ENCODE assay signal across 14 cellular contexts in the genomic region with DNA sequence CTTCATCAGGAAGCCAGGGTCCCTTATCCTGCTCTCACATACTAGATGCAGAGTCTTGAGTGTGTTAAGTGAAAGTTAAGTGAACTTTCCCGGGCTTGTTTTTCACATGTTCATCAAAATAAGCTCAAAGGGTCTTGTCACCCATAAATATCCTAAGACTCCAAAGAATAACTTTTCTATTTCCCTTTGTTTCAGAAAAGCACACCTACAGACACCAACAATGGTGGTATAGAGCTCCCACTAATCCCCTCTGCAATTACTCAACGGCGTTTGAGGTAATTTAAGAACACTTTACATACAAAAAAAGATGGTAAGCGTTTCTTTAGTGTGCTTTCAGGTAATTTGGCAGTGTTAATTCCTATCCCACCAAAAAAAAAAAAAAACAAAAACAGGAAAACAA. TPM values are rescaled to one million over a fixed set of nuclear protein-coding genes. Genes with fewer than 3 reads are reported as not detected.
DNase-seq lines count a peak whose midpoint lies in the region; ATAC-seq, FAIRE-seq and TF ChIP-seq lines count a peak whose summit lies in the region.
"Had no signal": no experiment of that assay in that cellular context is flagged by ENCODE, and none has a peak within 500 bp of the region (broad histone marks: within the 10 kb centered on the region; RNA-seq: fewer than 3 reads in every experiment).

No MANE protein-coding gene starts in this region.

- H3K9me2 ChIP-seq in PC-9 (ENCODE audit: insufficient read depth) = no peaks in the 10 kb centered on the region

- FAIRE-seq in pancreas (lab: Jason Lieb, UNC) = no peak

- H3K36me3 ChIP-seq in PC-9 (ENCODE audit: low read depth) (peaks cover 4% of the 10 kb centered on the region; the same call in 1 of the 2 replicates), pancreas (no peaks in the 10 kb centered on the region)
- H3K36me3 ChIP-seq: upper lobe of right lung had no signal

- ATAC-seq in activated T-cell treated with anti-CD3 and anti-CD28 coated beads, Interleukin-2, amount 50 U/mL, for 4 hours = no peak
- no peak for ATAC-seq in stimulated activated memory B cell treated with anti-CD40 and anti-IgM and Interleukin-4, amounts not matched to agents 10 μg/mL and 1 μg/mL and 100 μg/mL, for 72 hours
- ATAC-seq in pancreas = no peak
- ATAC-seq: left lobe of liver, upper lobe of right lung had no signal

- H3K36me3 Mint-ChIP-seq in activated T-cell treated with anti-CD3 and anti-CD28 coated beads, Interleukin-2, amount 50 U/mL, for 4 hours (ENCODE audit: insufficient read depth) = peaks cover 11% of the 10 kb centered on the region
- no peaks in the 10 kb centered on the region for H3K36me3 Mint-ChIP-seq in glutamatergic neuron (ENCODE audit: unreplicated experiment)
- H3K36me3 Mint-ChIP-seq in stimulated activated memory B cell treated with anti-CD40 and anti-IgM and Interleukin-4, amounts not matched to agents 10 μg/mL and 1 μg/mL and 100 μg/mL, for 72 hours = peaks cover 22% of the 10 kb centered on the region

- POLR2A ChIA-PET in PC-9 (lab: Charles Lee; ENCODE audit: unreplicated experiment) = no interaction called here

- 56 to 62% methylated on average over 4 of the region's 4 CpGs for WGBS in pancreas, 2 donors

- H3K27ac ChIP-seq in PC-9 (no peak overlapping the region), pancreas (no peak overlapping the region)
- H3K27ac ChIP-seq: upper lobe of right lung had no signal

- H3K27me3 Mint-ChIP-seq in activated T-cell treated with anti-CD3 and anti-CD28 coated beads, Interleukin-2, amount 50 U/mL, for 4 hours (ENCODE audit: low read depth) = no peaks in the 10 kb centered on the region
- peaks cover 2% of the 10 kb centered on the region for H3K27me3 Mint-ChIP-seq in glutamatergic neuron (ENCODE audit: unreplicated experiment)
- no peaks in the 10 kb centered on the region for H3K27me3 Mint-ChIP-seq in stimulated activated memory B cell treated with anti-CD40 and anti-IgM and Interleukin-4, amounts not matched to agents 10 μg/mL and 1 μg/mL and 100 μg/mL, for 72 hours
- H3K27me3 Mint-ChIP-seq: central memory CD8-positive, alpha-beta T cell had no signal

- peak overlapping the region; percentile 97 for H3K4me3 Mint-ChIP-seq in activated T-cell treated with anti-CD3 and anti-CD28 coated beads, Interleukin-2, amount 50 U/mL, for 4 hours
- peak overlapping the region; percentile 59 for H3K4me3 Mint-ChIP-seq in glutamatergic neuron (ENCODE audit: unreplicated experiment)
- peak overlapping the region; percentile 39 for H3K4me3 Mint-ChIP-seq in stimulated activated memory B cell treated with anti-CD40 and anti-IgM and Interleukin-4, amounts not matched to agents 10 μg/mL and 1 μg/mL and 100 μg/mL, for 72 hours

- BruUV-seq in PC-9 (replicated peaks; lab: Mats Ljungman, UMichigan) = no TSS peak

- H3K79me2 ChIP-seq in PC-9 (ENCODE audit: low read depth) = peaks cover 66% of the 10 kb centered on the region

- no peak overlapping the region for H3K27ac Mint-ChIP-seq in glutamatergic neuron (ENCODE audit: unreplicated experiment)
- H3K27ac Mint-ChIP-seq in stimulated activated memory B cell treated with anti-CD40 and anti-IgM and Interleukin-4, amounts not matched to agents 10 μg/mL and 1 μg/mL and 100 μg/mL, for 72 hours = peak overlapping the region; percentile 79

- peaks cover 45% of the 10 kb centered on the region for H3K4me1 Mint-ChIP-seq in activated T-cell treated with anti-CD3 and anti-CD28 coated beads, Interleukin-2, amount 50 U/mL, for 4 hours (ENCODE audit: low read depth)
- H3K4me1 Mint-ChIP-seq in glutamatergic neuron (ENCODE audit: low read depth, unreplicated experiment) = peaks cover 7% of the 10 kb centered on the region
- peaks cover 47% of the 10 kb centered on the region for H3K4me1 Mint-ChIP-seq in stimulated activated memory B cell treated with anti-CD40 and anti-IgM and Interleukin-4, amounts not matched to agents 10 μg/mL and 1 μg/mL and 100 μg/mL, for 72 hours

- no peaks in the 10 kb centered on the region for H3K27me3 ChIP-seq in PC-9 (ENCODE audit: insufficient read depth, low read depth)
- H3K27me3 ChIP-seq in pancreas = no peaks in the 10 kb centered on the region
- H3K27me3 ChIP-seq: upper lobe of right lung had no signal

- no peaks in the 10 kb centered on the region for H3K9me3 Mint-ChIP-seq in activated T-cell treated with anti-CD3 and anti-CD28 coated beads, Interleukin-2, amount 50 U/mL, for 4 hours
- H3K9me3 Mint-ChIP-seq in glutamatergic neuron (ENCODE audit: unreplicated experiment) = no peaks in the 10 kb centered on the region
- no peaks in the 10 kb centered on the region for H3K9me3 Mint-ChIP-seq in stimulated activated memory B cell treated with anti-CD40 and anti-IgM and Interleukin-4, amounts not matched to agents 10 μg/mL and 1 μg/mL and 100 μg/mL, for 72 hours
- H3K9me3 Mint-ChIP-seq: central memory CD8-positive, alpha-beta T cell had no signal

- no peak overlapping the region for H2AFZ ChIP-seq in PC-9

- H3K9me3 ChIP-seq in PC-9 (ENCODE audit: insufficient read depth, low read depth) (no peaks in the 10 kb centered on the region), pancreas (no peaks in the 10 kb centered on the region)
- H3K9me3 ChIP-seq: upper lobe of right lung had no signal

- in situ Hi-C loops in G401 (cut with HindIII; ENCODE audit: low sequenced_read_pairs) = no loop called here

- H3K4me2 ChIP-seq in PC-9 = peak overlapping the region; percentile 84; the same call in 1 of the 2 replicates

- 0 out of 2 replicates have a peak, but pooled peaks cover 4% of the 10 kb centered on the region for H4K20me1 ChIP-seq in PC-9 (ENCODE audit: insufficient read depth)

- CTCF ChIA-PET in PC-9 (lab: Charles Lee) = no interaction called here

- H3K4me3 ChIP-seq in PC-9 (no peak overlapping the region), pancreas (no peak overlapping the region), foreskin fibroblast (ENCODE audit: low read depth in 1 of 2, low read length in 2 of 2) (no peak overlapping the region)
- H3K4me3 ChIP-seq: upper lobe of right lung had no signal

- TF ChIP-seq CTCF in PC-9 (conservative IDR thresholded peaks at IDR 0.05) (no peak), glutamatergic neuron (IDR thresholded peaks at IDR 0.05; ENCODE audit: partially characterized antibody, unreplicated experiment) (no peak), pancreas (IDR thresholded peaks at IDR 0.05) (no peak), foreskin fibroblast (IDR thresholded peaks at IDR 0.05; ENCODE audit: low read depth, low read length) (no peak)

- peaks cover 7% of the 10 kb centered on the region; the same call in 1 of the 2 replicates for H3F3A ChIP-seq in PC-9 (ENCODE audit: insufficient read depth, low read depth)

- intact Hi-C loops in PC-9 (cut with micrococcal nuclease; ENCODE audit: unreplicated experiment) = no loop called here
- intact Hi-C loops in pancreas (cut with DNase I) = no loop called here

- no peak for DNase-seq in activated T-cell treated with anti-CD3 and anti-CD28 coated beads, Interleukin-2, amount 50 U/mL, for 4 hours
- DNase-seq in activated T-cell treated with anti-CD3 and anti-CD28 coated beads for 4 hours (no peak), PC-9 (no peak), glutamatergic neuron (no peak), G401 (ENCODE audit: low spot score) (no peak), pancreas (no peak), foreskin fibroblast (no peak)
- DNase-seq: DMS79 treated with DMSO at 0.1 percent for 48 hours, NCI-H2081, occipital lobe, upper lobe of right lung had no signal

- H3K4me1 ChIP-seq in PC-9 (replicated peaks; ENCODE audit: insufficient read depth) (peaks cover 25% of the 10 kb centered on the region), pancreas (peaks cover 6 to 17% (median 10%) of the 10 kb centered on the region in 3 donors)

RNA-seq across cellular contexts. Expression of gene PRR14L, which starts 2.5 kb away (rescaled TPM):
- 10 to 100 TPM; 39.5 to 46.5 (median 42.1) TPM for total RNA-seq in activated T-cell treated with anti-CD3 and anti-CD28 coated beads, Interleukin-2, amount 50 U/mL, for 4 hours
- total RNA-seq in PC-9 (2021) (43.9 and 46.1 TPM in 2 replicates), glutamatergic neuron (ENCODE audit: unreplicated experiment) (104 TPM), pancreas (10 to 100 TPM; 16.3 to 32.8 (median 19.3) TPM)
- 3.9 and 5.3 TPM in 2 replicates for total RNA-seq in G401 (2014; rRNA removed; shearing (Covaris generic))
- 1 to 10 TPM; 5.3 to 7.0 TPM for polyA plus RNA-seq in pancreas

RNA-seq across cellular contexts. Expression of gene DEPDC5, which starts 6.4 kb away (rescaled TPM):
- 10 to 100 TPM; 26.2 to 27.4 (median 27.0) TPM for total RNA-seq in activated T-cell treated with anti-CD3 and anti-CD28 coated beads, Interleukin-2, amount 50 U/mL, for 4 hours
- 25.9 and 28.1 TPM in 2 replicates for total RNA-seq in PC-9 (2021)
- 32.0 TPM for total RNA-seq in glutamatergic neuron (ENCODE audit: unreplicated experiment)
- 12.9 and 15.6 TPM in 2 replicates for total RNA-seq in G401 (2014; rRNA removed; shearing (Covaris generic))
- 10 to 100 TPM in 1 of 6 donors, 1 to 10 TPM in 5; 5.9 to 17.2 (median 9.0) TPM for total RNA-seq in pancreas
- 10 to 100 TPM in 1 of 2 donors, 1 to 10 TPM in 1; 7.7 to 10.1 TPM for polyA plus RNA-seq in pancreas

Comparison
In these comparisons a context has a peak if more than half of its experiments do, and no peak if none do; other contexts are left out.
1. H3K4me3 Mint-ChIP-seq: peak in every context shown above with its lines; median percentile 97 in activated T-cell treated with anti-CD3 and anti-CD28 coated beads, Interleukin-2, amount 50 U/mL, for 4 hours; 59 in glutamatergic neuron; 39 in stimulated activated memory B cell treated with anti-CD40 and anti-IgM and Interleukin-4, amounts not matched to agents 10 μg/mL and 1 μg/mL and 100 μg/mL, for 72 hours.